ENCODE assay signal across 1 cellular context in genomic region chr2:19743641-19744040, GRCh38.
TF ChIP-seq lines count a peak whose summit lies in the region.

No MANE protein-coding gene starts in this region.

TF ChIP-seq in IMR-90, 13 proteins besides CTCF, POLR2A, EP300 and RAD21 (continued from another document):
- no peak for TF ChIP-seq ELK1 (IDR thresholded peaks at IDR 0.05; ENCODE audit: borderline replicate concordance, low read depth, low read length)
- no peak for TF ChIP-seq MXI1 (IDR thresholded peaks at IDR 0.05; ENCODE audit: borderline replicate concordance, low read depth, low read length)
- no peak for TF ChIP-seq MAZ (IDR thresholded peaks at IDR 0.05; ENCODE audit: borderline replicate concordance, low read depth, low read length)
- TF ChIP-seq RFX5 (IDR thresholded peaks at IDR 0.05; ENCODE audit: low read depth, low read length) = no peak
TF ChIP-seq in IMR-90: peak in this region for 0.
